Comparison of ENCODE assay signal across 18 cellular contexts in the genomic region with DNA sequence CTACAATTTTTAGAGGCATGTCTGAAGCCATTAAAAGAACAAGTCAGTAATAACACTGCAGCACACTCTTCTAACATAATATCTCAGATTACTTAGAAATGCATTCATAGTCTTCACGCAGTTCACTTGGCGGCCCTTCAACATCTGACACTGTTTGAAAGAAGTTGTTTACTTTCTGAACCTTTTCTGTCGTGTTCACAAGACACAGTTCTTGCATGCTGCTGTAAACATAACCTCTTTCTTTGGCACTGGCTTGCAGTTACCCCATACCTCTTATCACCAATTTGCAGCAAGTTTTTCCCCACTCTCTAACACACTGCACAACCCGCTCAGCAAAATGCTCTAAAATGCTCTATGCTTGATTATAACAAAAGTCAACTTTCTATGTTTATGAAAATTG. TPM values are rescaled to one million over a fixed set of nuclear protein-coding genes. Genes with fewer than 3 reads are reported as not detected.
A peak's percentile ranks its signal among the peaks of the same experiment; 100 is the strongest.
DNase-seq lines count a peak whose midpoint lies in the region; ATAC-seq and TF ChIP-seq lines count a peak whose summit lies in the region.
"Had no signal": no experiment of that assay in that cellular context is flagged by ENCODE, and none has a peak within 500 bp of the region (broad histone marks: within the 10 kb centered on the region; RNA-seq: fewer than 3 reads in every experiment).

No MANE protein-coding gene starts in this region.

- no peak overlapping the region for H2AK5ac ChIP-seq in trophoblast cell (ENCODE audit: low read length)

- H3K4me1 ChIP-seq in trophoblast cell (ENCODE audit: control insufficient read depth in 1 of 2, insufficient read depth in 2 of 2, low read length in 2 of 2), result peaks cover 6 to 9% of the 10 kb centered on the region in 2 experiments
- H3K4me1 ChIP-seq in foreskin keratinocyte, result no peaks in the 10 kb centered on the region
- H3K4me1 ChIP-seq in gastrocnemius medialis, result no peaks in the 10 kb centered on the region
- H3K4me1 ChIP-seq: breast epithelium had no signal

- in situ Hi-C loops in gastrocnemius medialis (cut with MboI; ENCODE audit: low sequenced_read_pairs in 4 of 4), result no loop called here

- H3K4me3 Mint-ChIP-seq in activated CD8-positive, alpha-beta T cell treated with anti-CD3 and anti-CD28 coated beads for 36 hours, result no peak overlapping the region
- no peak overlapping the region for H3K4me3 Mint-ChIP-seq in activated CD8-positive, alpha-beta T cell treated with anti-CD3 and anti-CD28 coated beads, Interleukin-2, amount 10 ng/mL, durations not matched to agents 7 days and 5 days
- no peak overlapping the region for H3K4me3 Mint-ChIP-seq in activated B cell treated with CpG ODN at 0.5 μM for 24 hours
- H3K4me3 Mint-ChIP-seq: endodermal cell had no signal

- no peak overlapping the region for H3K18ac ChIP-seq in trophoblast cell (ENCODE audit: low read length)

- H2BK12ac ChIP-seq in trophoblast cell (ENCODE audit: low read length), result no peak overlapping the region

- no peak overlapping the region for H3K27ac ChIP-seq in trophoblast cell (ENCODE audit: low read depth, low read length)
- H3K27ac ChIP-seq in foreskin keratinocyte, result no peak overlapping the region
- no peak overlapping the region for H3K27ac ChIP-seq in gastrocnemius medialis
- H3K27ac ChIP-seq: breast epithelium, heart right ventricle, upper lobe of left lung had no signal

- no CpG with 5 or more reads among the region's 4 CpGs for WGBS in trophoblast cell (ENCODE audit: extremely low coverage, insufficient coverage, insufficient read length)

- POLR2A ChIA-PET in activated CD8-positive, alpha-beta T cell treated with anti-CD3 and anti-CD28 coated beads for 36 hours (lab: Charles Lee), result interaction anchor here (1.7 kb wide), 1 partner anchor 11 kb away, joined by 15 read pairs; a partner anchor contains a TSS
- POLR2A ChIA-PET in activated CD8-positive, alpha-beta T cell treated with anti-CD3 and anti-CD28 coated beads, Interleukin-2, amount 10 ng/mL, durations not matched to agents 7 days and 5 days (lab: Charles Lee), result interaction anchor here (0.6 kb wide), 1 partner anchor 117 kb away, joined by 3 read pairs; no protein-coding TSS in a partner anchor
- POLR2A ChIA-PET in activated B cell treated with CpG ODN at 0.5 μM for 24 hours (lab: Charles Lee), result no interaction called here

- H4K8ac ChIP-seq in trophoblast cell (ENCODE audit: low read depth, low read length), result no peak overlapping the region

- H4K12ac ChIP-seq in trophoblast cell (ENCODE audit: low read depth, low read length), result no peak overlapping the region

- no peak for TF ChIP-seq POLR2A in gastrocnemius medialis (IDR thresholded peaks at IDR 0.05)

- no peak overlapping the region for H3K4me2 ChIP-seq in trophoblast cell (ENCODE audit: low read length)

- H3K79me1 ChIP-seq in trophoblast cell (ENCODE audit: low read length), result peaks cover 1% of the 10 kb centered on the region

- peak overlapping the region; percentile 34 for H3K27ac Mint-ChIP-seq in activated CD8-positive, alpha-beta T cell treated with anti-CD3 and anti-CD28 coated beads for 36 hours
- no peak overlapping the region for H3K27ac Mint-ChIP-seq in activated CD8-positive, alpha-beta T cell treated with anti-CD3 and anti-CD28 coated beads, Interleukin-2, amount 10 ng/mL, durations not matched to agents 7 days and 5 days
- peak overlapping the region; percentile 10 for H3K27ac Mint-ChIP-seq in activated B cell treated with CpG ODN at 0.5 μM for 24 hours
- H3K27ac Mint-ChIP-seq: endodermal cell had no signal

- H2AFZ ChIP-seq in trophoblast cell (ENCODE audit: insufficient read depth, low read length, poor library complexity), result no peak overlapping the region

- H3K4me1 Mint-ChIP-seq in activated CD8-positive, alpha-beta T cell treated with anti-CD3 and anti-CD28 coated beads for 36 hours (ENCODE audit: low read depth), result peaks cover 87% of the 10 kb centered on the region
- peaks cover 73% of the 10 kb centered on the region for H3K4me1 Mint-ChIP-seq in activated CD8-positive, alpha-beta T cell treated with anti-CD3 and anti-CD28 coated beads, Interleukin-2, amount 10 ng/mL, durations not matched to agents 7 days and 5 days (ENCODE audit: low read depth)
- peaks cover 82% of the 10 kb centered on the region for H3K4me1 Mint-ChIP-seq in activated B cell treated with CpG ODN at 0.5 μM for 24 hours

- no peak overlapping the region for H3K9ac ChIP-seq in trophoblast cell (ENCODE audit: low read length)

- peak overlapping the region; percentile 70 for H3K4ac ChIP-seq in trophoblast cell (ENCODE audit: low read depth, low read length)

- DNase-seq in activated CD8-positive, alpha-beta T cell treated with anti-CD3 and anti-CD28 coated beads for 36 hours, result no peak
- no peak for DNase-seq in activated CD8-positive, alpha-beta T cell treated with anti-CD3 and anti-CD28 coated beads, Interleukin-2, amount 10 ng/mL, durations not matched to agents 7 days and 5 days
- DNase-seq in activated B cell treated with CpG ODN at 0.5 μM for 24 hours, result no peak
- peak; percentile 69 for DNase-seq in fibroblast of gingiva (ENCODE audit: low read depth)
- no peak for DNase-seq in trophoblast cell
- DNase-seq in foreskin keratinocyte, result no peak
- no peak for DNase-seq in gastrocnemius medialis
- DNase-seq: activated CD4-positive, alpha-beta T cell treated with anti-CD3 and anti-CD28 coated beads, Interleukin-2, amount 50 U/mL, for 48 hours; activated effector memory CD4-positive, alpha-beta T cell treated with Interleukin-2 at 50 U/mL for 16 hours; endodermal cell; heart right ventricle; kidney; NCI-H2029; NCI-H510A treated with DMSO at 0.1 percent for 48 hours; upper lobe of left lung had no signal

- ATAC-seq in activated CD8-positive, alpha-beta T cell treated with anti-CD3 and anti-CD28 coated beads for 36 hours, result no peak
- ATAC-seq in activated CD8-positive, alpha-beta T cell treated with anti-CD3 and anti-CD28 coated beads, Interleukin-2, amount 10 ng/mL, durations not matched to agents 7 days and 5 days, result no peak
- ATAC-seq in activated B cell treated with CpG ODN at 0.5 μM for 24 hours (ENCODE audit: low read depth), result no peak
- ATAC-seq in HG02938 (IDR thresholded peaks at IDR 0.05; ENCODE audit: unreplicated experiment), result no peak
- ATAC-seq in foreskin keratinocyte, result no peak
- no peak for ATAC-seq in gastrocnemius medialis
- ATAC-seq: heart right ventricle, SK-N-SH treated with all-trans-retinoic acid at 6 μM for 48 hours had no signal

- no peaks in the 10 kb centered on the region for H3K36me3 ChIP-seq in trophoblast cell (ENCODE audit: control insufficient read depth in 1 of 2, insufficient read depth in 2 of 2, low read length in 2 of 2)
- H3K36me3 ChIP-seq in gastrocnemius medialis, result no peaks in the 10 kb centered on the region
- H3K36me3 ChIP-seq: breast epithelium, heart right ventricle, upper lobe of left lung had no signal

- H3K27me3 ChIP-seq in trophoblast cell (ENCODE audit: insufficient read depth, low read length) (no peaks in the 10 kb centered on the region), foreskin keratinocyte (no peaks in the 10 kb centered on the region), gastrocnemius medialis (no peaks in the 10 kb centered on the region)
- H3K27me3 ChIP-seq: breast epithelium, heart right ventricle, upper lobe of left lung had no signal

- intact Hi-C loops in activated CD8-positive, alpha-beta T cell treated with anti-CD3 and anti-CD28 coated beads for 36 hours (cut with micrococcal nuclease), result no loop called here
- intact Hi-C loops in activated B cell treated with CpG ODN at 0.5 μM for 24 hours (cut with micrococcal nuclease) (no loop called here), gastrocnemius medialis (cut with DNase I; ENCODE audit: low total_unique reads) (no loop called here)

- CTCF ChIA-PET in activated CD8-positive, alpha-beta T cell treated with anti-CD3 and anti-CD28 coated beads for 36 hours (lab: Charles Lee), result interaction anchor here (1.2 kb wide), 1 partner anchor 9 kb away, joined by 3 read pairs; no protein-coding TSS in a partner anchor
- CTCF ChIA-PET in activated CD8-positive, alpha-beta T cell treated with anti-CD3 and anti-CD28 coated beads, Interleukin-2, amount 10 ng/mL, durations not matched to agents 7 days and 5 days (lab: Charles Lee), result interaction anchor here (1.9 kb wide), 1 partner anchor 11 kb away, joined by 4 read pairs; no protein-coding TSS in a partner anchor
- CTCF ChIA-PET in activated B cell treated with CpG ODN at 0.5 μM for 24 hours (lab: Charles Lee), result interaction anchor here (2.4 kb wide), 1 partner anchor 11 kb away, joined by 7 read pairs; no protein-coding TSS in a partner anchor

- H3K14ac ChIP-seq in trophoblast cell (ENCODE audit: low read length), result no peak overlapping the region

- no peak for TF ChIP-seq CTCF in activated CD8-positive, alpha-beta T cell treated with anti-CD3 and anti-CD28 coated beads for 36 hours (IDR thresholded peaks at IDR 0.05)
- TF ChIP-seq CTCF in activated B cell treated with CpG ODN at 0.5 μM for 24 hours (IDR thresholded peaks at IDR 0.05), result no peak
- TF ChIP-seq CTCF in foreskin keratinocyte (conservative IDR thresholded peaks at IDR 0.05), result no peak
- no peak for TF ChIP-seq CTCF in gastrocnemius medialis (IDR thresholded peaks at IDR 0.05 in 4 of 5, conservative IDR thresholded peaks at IDR 0.05 in 1 of 5)

- no peaks in the 10 kb centered on the region for H3K27me3 Mint-ChIP-seq in activated CD8-positive, alpha-beta T cell treated with anti-CD3 and anti-CD28 coated beads for 36 hours
- H3K27me3 Mint-ChIP-seq in activated CD8-positive, alpha-beta T cell treated with anti-CD3 and anti-CD28 coated beads, Interleukin-2, amount 10 ng/mL, durations not matched to agents 7 days and 5 days (ENCODE audit: low read depth), result no peaks in the 10 kb centered on the region
- H3K27me3 Mint-ChIP-seq in activated B cell treated with CpG ODN at 0.5 μM for 24 hours, result no peaks in the 10 kb centered on the region

- H2BK120ac ChIP-seq in trophoblast cell (ENCODE audit: insufficient read depth, low read length, poor library complexity), result no peak overlapping the region

- H2BK5ac ChIP-seq in trophoblast cell (ENCODE audit: low read depth, low read length, poor library complexity), result no peak overlapping the region

- no peak overlapping the region for H4K91ac ChIP-seq in trophoblast cell (ENCODE audit: low read depth, low read length)

- no peak overlapping the region for H3K23ac ChIP-seq in trophoblast cell (ENCODE audit: low read length)

- H3K4me3 ChIP-seq in trophoblast cell (ENCODE audit: low read depth, low read length), result no peak overlapping the region
- no peak overlapping the region for H3K4me3 ChIP-seq in gastrocnemius medialis
- H3K4me3 ChIP-seq: breast epithelium, heart right ventricle, upper lobe of left lung had no signal

- peaks cover 51% of the 10 kb centered on the region for H3K36me3 Mint-ChIP-seq in activated CD8-positive, alpha-beta T cell treated with anti-CD3 and anti-CD28 coated beads for 36 hours (ENCODE audit: low read depth)
- H3K36me3 Mint-ChIP-seq in activated CD8-positive, alpha-beta T cell treated with anti-CD3 and anti-CD28 coated beads, Interleukin-2, amount 10 ng/mL, durations not matched to agents 7 days and 5 days (ENCODE audit: low read depth), result peaks cover 60% of the 10 kb centered on the region
- peaks cover 18% of the 10 kb centered on the region for H3K36me3 Mint-ChIP-seq in activated B cell treated with CpG ODN at 0.5 μM for 24 hours (ENCODE audit: low read depth)

- H3K9me3 ChIP-seq in trophoblast cell (ENCODE audit: insufficient read depth, low read depth, low read length) (no peaks in the 10 kb centered on the region), gastrocnemius medialis (no peaks in the 10 kb centered on the region)
- H3K9me3 ChIP-seq: breast epithelium, upper lobe of left lung had no signal

- peaks cover 16% of the 10 kb centered on the region for H3K79me2 ChIP-seq in trophoblast cell (ENCODE audit: control insufficient read depth, insufficient read depth, low read length, poor library complexity)

- peaks cover 9% of the 10 kb centered on the region for H3K9me3 Mint-ChIP-seq in activated CD8-positive, alpha-beta T cell treated with anti-CD3 and anti-CD28 coated beads for 36 hours
- H3K9me3 Mint-ChIP-seq in activated CD8-positive, alpha-beta T cell treated with anti-CD3 and anti-CD28 coated beads, Interleukin-2, amount 10 ng/mL, durations not matched to agents 7 days and 5 days (ENCODE audit: insufficient read depth), result no peaks in the 10 kb centered on the region
- H3K9me3 Mint-ChIP-seq in activated B cell treated with CpG ODN at 0.5 μM for 24 hours, result no peaks in the 10 kb centered on the region
- H3K9me3 Mint-ChIP-seq: endodermal cell had no signal

RNA-seq across cellular contexts. Expression of a gene that starts 12.0 kb away (rescaled TPM):
- 100 to 1,000 TPM; 108 to 115 TPM for total RNA-seq in activated CD8-positive, alpha-beta T cell treated with anti-CD3 and anti-CD28 coated beads for 36 hours
- 100 to 1,000 TPM; 154 to 164 TPM for total RNA-seq in activated CD8-positive, alpha-beta T cell treated with anti-CD3 and anti-CD28 coated beads, Interleukin-2, amount 10 ng/mL, durations not matched to agents 7 days and 5 days
- total RNA-seq in activated B cell treated with CpG ODN at 0.5 μM for 24 hours (94.6 and 102 TPM in 2 replicates), foreskin keratinocyte (15.1 and 16.0 TPM in 2 replicates), gastrocnemius medialis (1 to 10 TPM; 3.9 to 7.5 (median 4.7) TPM)
- 94.7 and 97.3 TPM in 2 replicates for polyA plus RNA-seq in trophoblast cell (2013)
- polyA plus RNA-seq in foreskin keratinocyte, result 6.3 and 6.7 TPM in 2 replicates
